ENCODE assay signal across 1 cellular context in the genomic region with DNA sequence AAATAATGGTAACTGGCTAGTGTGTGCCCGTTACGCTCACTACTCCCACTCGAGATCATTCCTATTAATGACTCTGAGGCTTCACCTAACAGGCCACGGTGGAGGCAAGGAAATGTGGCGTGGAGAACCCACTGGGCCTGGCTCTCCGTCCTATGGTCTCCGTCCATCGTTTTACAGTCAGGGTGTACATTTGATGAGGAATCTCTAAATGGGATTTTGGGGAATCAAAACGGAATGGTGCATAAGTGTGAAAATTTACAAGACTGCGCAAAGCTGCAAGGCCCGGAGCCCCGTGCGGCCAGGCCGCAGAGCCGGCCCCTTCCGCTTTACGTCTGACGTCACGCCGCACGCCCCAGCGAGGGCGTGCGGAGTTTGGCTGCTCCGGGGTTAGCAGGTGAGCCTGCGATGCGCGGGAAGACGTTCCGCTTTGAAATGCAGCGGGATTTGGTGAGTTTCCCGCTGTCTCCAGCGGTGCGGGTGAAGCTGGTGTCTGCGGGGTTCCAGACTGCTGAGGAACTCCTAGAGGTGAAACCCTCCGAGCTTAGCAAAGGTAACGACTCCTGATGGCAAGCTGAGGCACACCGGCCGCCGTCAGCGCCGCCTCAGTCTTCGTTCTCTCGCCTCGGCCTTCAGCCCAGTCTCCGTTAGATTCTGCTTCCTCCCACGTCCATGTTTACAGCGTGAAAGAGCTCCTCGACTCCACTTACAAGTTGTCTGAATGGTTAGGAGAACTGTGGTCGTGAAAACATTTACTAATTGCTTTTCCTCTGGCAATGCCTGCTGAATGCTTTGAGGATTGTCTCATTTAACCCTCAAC.
A peak's percentile ranks its signal among the peaks of the same experiment; 100 is the strongest.
TF ChIP-seq lines count a peak whose summit lies in the region.

TSS of gene RAD51C (plus strand) at position 364 of the 817 bp plus-strand sequence. CDS start at position 406, 42 bp downstream.

TF ChIP-seq in K562, 482 proteins besides CTCF, POLR2A, EP300 and RAD21 (continued from another document and continues in another):
- TF ChIP-seq, protein P1, sequence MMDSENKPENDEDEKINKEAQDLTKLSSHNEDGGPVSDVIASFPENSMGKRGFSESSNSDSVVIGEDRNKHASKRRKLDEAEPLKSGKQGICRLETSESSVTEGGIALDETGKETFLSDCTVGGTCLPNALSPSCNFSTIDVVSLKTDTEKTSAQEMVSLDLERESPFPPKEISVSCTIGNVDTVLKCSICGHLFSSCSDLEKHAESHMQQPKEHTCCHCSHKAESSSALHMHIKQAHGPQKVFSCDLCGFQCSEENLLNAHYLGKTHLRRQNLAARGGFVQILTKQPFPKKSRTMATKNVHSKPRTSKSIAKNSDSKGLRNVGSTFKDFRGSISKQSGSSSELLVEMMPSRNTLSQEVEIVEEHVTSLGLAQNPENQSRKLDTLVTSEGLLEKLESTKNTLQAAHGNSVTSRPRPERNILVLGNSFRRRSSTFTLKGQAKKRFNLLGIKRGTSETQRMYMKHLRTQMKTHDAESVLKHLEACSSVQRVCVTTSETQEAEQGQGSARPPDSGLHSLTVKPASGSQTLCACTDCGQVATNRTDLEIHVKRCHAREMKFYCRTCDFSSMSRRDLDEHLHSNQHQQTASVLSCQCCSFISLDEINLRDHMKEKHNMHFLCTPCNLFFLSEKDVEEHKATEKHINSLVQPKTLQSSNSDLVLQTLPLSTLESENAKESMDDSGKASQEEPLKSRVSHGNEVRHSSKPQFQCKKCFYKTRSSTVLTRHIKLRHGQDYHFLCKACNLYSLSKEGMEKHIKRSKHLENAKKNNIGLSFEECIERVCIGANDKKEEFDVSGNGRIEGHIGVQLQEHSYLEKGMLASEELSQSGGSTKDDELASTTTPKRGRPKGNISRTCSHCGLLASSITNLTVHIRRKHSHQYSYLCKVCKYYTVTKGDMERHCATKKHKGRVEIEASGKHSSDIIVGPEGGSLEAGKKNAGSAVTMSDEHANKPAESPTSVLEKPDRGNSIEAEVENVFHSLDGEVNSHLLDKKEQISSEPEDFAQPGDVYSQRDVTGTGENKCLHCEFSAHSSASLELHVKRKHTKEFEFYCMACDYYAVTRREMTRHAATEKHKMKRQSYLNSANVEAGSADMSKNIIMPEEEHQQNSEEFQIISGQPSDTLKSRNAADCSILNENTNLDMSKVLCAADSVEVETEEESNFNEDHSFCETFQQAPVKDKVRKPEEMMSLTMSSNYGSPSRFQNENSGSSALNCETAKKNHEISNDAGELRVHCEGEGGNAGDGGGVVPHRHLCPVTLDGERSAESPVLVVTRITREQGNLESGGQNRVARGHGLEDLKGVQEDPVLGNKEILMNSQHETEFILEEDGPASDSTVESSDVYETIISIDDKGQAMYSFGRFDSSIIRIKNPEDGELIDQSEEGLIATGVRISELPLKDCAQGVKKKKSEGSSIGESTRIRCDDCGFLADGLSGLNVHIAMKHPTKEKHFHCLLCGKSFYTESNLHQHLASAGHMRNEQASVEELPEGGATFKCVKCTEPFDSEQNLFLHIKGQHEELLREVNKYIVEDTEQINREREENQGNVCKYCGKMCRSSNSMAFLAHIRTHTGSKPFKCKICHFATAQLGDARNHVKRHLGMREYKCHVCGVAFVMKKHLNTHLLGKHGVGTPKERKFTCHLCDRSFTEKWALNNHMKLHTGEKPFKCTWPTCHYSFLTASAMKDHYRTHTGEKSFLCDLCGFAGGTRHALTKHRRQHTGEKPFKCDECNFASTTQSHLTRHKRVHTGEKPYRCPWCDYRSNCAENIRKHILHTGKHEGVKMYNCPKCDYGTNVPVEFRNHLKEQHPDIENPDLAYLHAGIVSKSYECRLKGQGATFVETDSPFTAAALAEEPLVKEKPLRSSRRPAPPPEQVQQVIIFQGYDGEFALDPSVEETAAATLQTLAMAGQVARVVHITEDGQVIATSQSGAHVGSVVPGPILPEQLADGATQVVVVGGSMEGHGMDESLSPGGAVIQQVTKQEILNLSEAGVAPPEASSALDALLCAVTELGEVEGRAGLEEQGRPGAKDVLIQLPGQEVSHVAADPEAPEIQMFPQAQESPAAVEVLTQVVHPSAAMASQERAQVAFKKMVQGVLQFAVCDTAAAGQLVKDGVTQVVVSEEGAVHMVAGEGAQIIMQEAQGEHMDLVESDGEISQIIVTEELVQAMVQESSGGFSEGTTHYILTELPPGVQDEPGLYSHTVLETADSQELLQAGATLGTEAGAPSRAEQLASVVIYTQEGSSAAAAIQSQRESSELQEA (IDR thresholded peaks at IDR 0.05; ENCODE audit: low read depth), result peak; percentile 64
- no peak for TF ChIP-seq ZNF133 (CRISPR knock-in tag; IDR thresholded peaks at IDR 0.05)
- TF ChIP-seq XRCC4 (IDR thresholded peaks at IDR 0.05; ENCODE audit: extremely low read depth, insufficient read depth, insufficient read length), result no peak
- peak; percentile 84 for TF ChIP-seq SPI1 (IDR thresholded peaks at IDR 0.05; ENCODE audit: borderline replicate concordance, low read depth, low read length)
- TF ChIP-seq SMC3 (conservative IDR thresholded peaks at IDR 0.05; ENCODE audit: insufficient read depth, low read depth, low read length), result no peak
- TF ChIP-seq TRIM28 (IDR thresholded peaks at IDR 0.05), result 0 out of 2 replicates have a peak, but pooled peaks have one; percentile 19
- no peak for TF ChIP-seq SP2 (IDR thresholded peaks at IDR 0.05; ENCODE audit: extremely low read depth, low read depth, low read length, poor library complexity, severe bottlenecking)
- TF ChIP-seq ZFP1 (CRISPR knock-in tag; IDR thresholded peaks at IDR 0.05), result no peak
- no peak for TF ChIP-seq ZNF77 (CRISPR knock-in tag; IDR thresholded peaks at IDR 0.05)
- no peak; the same call in 1 of the 2 replicates for TF ChIP-seq DPF2 (IDR thresholded peaks at IDR 0.05)
- TF ChIP-seq ZNF717 (CRISPR knock-in tag; IDR thresholded peaks at IDR 0.05), result no peak
- no peak for TF ChIP-seq ZNF121 (CRISPR knock-in tag; conservative IDR thresholded peaks at IDR 0.05)
- TF ChIP-seq, protein P2, sequence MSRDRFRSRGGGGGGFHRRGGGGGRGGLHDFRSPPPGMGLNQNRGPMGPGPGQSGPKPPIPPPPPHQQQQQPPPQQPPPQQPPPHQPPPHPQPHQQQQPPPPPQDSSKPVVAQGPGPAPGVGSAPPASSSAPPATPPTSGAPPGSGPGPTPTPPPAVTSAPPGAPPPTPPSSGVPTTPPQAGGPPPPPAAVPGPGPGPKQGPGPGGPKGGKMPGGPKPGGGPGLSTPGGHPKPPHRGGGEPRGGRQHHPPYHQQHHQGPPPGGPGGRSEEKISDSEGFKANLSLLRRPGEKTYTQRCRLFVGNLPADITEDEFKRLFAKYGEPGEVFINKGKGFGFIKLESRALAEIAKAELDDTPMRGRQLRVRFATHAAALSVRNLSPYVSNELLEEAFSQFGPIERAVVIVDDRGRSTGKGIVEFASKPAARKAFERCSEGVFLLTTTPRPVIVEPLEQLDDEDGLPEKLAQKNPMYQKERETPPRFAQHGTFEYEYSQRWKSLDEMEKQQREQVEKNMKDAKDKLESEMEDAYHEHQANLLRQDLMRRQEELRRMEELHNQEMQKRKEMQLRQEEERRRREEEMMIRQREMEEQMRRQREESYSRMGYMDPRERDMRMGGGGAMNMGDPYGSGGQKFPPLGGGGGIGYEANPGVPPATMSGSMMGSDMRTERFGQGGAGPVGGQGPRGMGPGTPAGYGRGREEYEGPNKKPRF (IDR thresholded peaks at IDR 0.05; ENCODE audit: low read depth, low read length), result no peak
- TF ChIP-seq ZFPM2 (CRISPR knock-in tag; IDR thresholded peaks at IDR 0.05), result no peak
- no peak for TF ChIP-seq CHD4 (IDR thresholded peaks at IDR 0.05; ENCODE audit: insufficient read depth, insufficient replicate concordance, low read depth, low read length, poor library complexity, severe bottlenecking)
- no peak; the same call in 1 of the 2 replicates for TF ChIP-seq ERF (CRISPR knock-in tag; IDR thresholded peaks at IDR 0.05)
- no peak; the same call in 1 of the 2 replicates for TF ChIP-seq POLR2AphosphoS2 (IDR thresholded peaks at IDR 0.05; ENCODE audit: low read length)
- no peak for TF ChIP-seq PTBP1 (IDR thresholded peaks at IDR 0.05; ENCODE audit: low read depth, low read length)
- no peak for TF ChIP-seq ARID1B (IDR thresholded peaks at IDR 0.05)
- TF ChIP-seq GTF2A2 (tag; IDR thresholded peaks at IDR 0.05), result peak; percentile 47; the same call in 1 of the 2 replicates
- TF ChIP-seq ZNF830 (CRISPR knock-in tag; IDR thresholded peaks at IDR 0.05), result no peak
- TF ChIP-seq SOX6 (IDR thresholded peaks at IDR 0.05), result peak; percentile 28; the same call in 1 of the 2 replicates
- TF ChIP-seq, protein P3, sequence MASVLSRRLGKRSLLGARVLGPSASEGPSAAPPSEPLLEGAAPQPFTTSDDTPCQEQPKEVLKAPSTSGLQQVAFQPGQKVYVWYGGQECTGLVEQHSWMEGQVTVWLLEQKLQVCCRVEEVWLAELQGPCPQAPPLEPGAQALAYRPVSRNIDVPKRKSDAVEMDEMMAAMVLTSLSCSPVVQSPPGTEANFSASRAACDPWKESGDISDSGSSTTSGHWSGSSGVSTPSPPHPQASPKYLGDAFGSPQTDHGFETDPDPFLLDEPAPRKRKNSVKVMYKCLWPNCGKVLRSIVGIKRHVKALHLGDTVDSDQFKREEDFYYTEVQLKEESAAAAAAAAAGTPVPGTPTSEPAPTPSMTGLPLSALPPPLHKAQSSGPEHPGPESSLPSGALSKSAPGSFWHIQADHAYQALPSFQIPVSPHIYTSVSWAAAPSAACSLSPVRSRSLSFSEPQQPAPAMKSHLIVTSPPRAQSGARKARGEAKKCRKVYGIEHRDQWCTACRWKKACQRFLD (CRISPR knock-in tag; IDR thresholded peaks at IDR 0.05), result peak; percentile 89
- peak in 1 of 2 experiments; percentile 42 for TF ChIP-seq AFF1 (IDR thresholded peaks at IDR 0.05; ENCODE audit: low read depth in 1 of 2, partially characterized antibody in 2 of 2)
- no peak for TF ChIP-seq AFF4 (CRISPR knock-in tag; IDR thresholded peaks at IDR 0.05)
- no peak for TF ChIP-seq CREBBP (IDR thresholded peaks at IDR 0.05; ENCODE audit: low read depth, low read length)
- no peak for TF ChIP-seq CBFB (CRISPR knock-in tag; IDR thresholded peaks at IDR 0.05)
- TF ChIP-seq STAG1 (CRISPR knock-in tag; IDR thresholded peaks at IDR 0.05; ENCODE audit: borderline replicate concordance), result no peak
- TF ChIP-seq SUPT5H (IDR thresholded peaks at IDR 0.05), result peak; percentile 91
- no peak for TF ChIP-seq THRA (IDR thresholded peaks at IDR 0.05)
- TF ChIP-seq DACH1 (IDR thresholded peaks at IDR 0.05; ENCODE audit: partially characterized antibody), result no peak
- peak; percentile 71 to 72 for TF ChIP-seq FOXK2 (conservative IDR thresholded peaks at IDR 0.05 in 1 of 2, IDR thresholded peaks at IDR 0.05 in 1 of 2; ENCODE audit: low read depth in 2 of 2)
- TF ChIP-seq RBFOX2 (IDR thresholded peaks at IDR 0.05; ENCODE audit: low read depth, low read length), result peak; percentile 96
- TF ChIP-seq SRSF3 (IDR thresholded peaks at IDR 0.05; ENCODE audit: insufficient read depth, low read length), result no peak
